Comparison of ENCODE assay signal across 8 cellular contexts in the genomic region with DNA sequence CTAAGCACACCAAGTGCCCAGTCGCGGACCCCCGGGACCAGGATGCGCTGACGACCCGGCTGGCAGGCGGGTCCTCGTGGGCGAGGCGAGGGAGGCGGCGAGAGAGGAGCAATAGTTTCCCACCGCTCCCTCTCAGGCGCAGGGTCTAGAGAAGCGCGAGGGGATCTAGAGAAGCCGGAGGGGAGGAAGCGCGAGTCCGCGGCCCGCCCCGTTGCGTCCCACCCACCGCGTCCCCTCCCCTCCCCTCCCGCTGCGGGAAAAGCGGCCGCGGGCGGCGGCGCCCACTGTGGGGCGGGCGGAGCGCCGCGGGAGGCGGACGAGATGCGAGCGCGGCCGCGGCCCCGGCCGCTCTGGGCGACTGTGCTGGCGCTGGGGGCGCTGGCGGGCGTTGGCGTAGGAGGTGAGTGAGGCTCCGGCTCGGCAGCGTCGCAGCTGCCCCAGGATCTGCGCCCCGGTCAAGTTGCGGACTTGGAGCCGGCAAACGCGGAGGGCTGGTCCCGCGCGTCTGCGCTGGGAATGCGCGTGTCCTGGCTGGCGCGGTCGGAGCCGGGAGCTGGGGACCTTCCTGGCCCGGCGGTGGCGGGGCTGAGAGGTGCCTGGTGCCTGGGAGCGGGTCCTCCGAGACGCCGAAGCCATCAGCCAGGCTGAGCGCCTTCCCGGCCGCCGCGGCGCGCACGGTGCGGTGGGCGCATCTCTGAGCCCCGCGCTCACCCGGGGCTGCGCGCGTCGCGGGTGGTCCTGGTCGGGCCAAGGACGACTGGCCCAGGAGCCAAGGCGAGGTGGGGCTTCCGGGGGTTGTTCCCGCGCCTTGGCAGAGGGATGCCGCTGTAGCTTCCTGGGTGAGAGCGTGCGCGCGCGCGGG. TPM values are rescaled to one million over a fixed set of nuclear protein-coding genes. Genes with fewer than 3 reads are reported as not detected.
DNase-seq lines count a peak whose midpoint lies in the region; ATAC-seq and TF ChIP-seq lines count a peak whose summit lies in the region.

Gene ITGB3, plus strand, starts transcription at position 287 of the 862 bp plus-strand sequence. Its CDS starts 35 bp downstream, at position 322.

- H3K9me3 ChIP-seq in lower lobe of right lung, result no peaks in the 10 kb centered on the region

- intact Hi-C loops in lower lobe of right lung (cut with DNase I), result no loop called here

- DNase-seq in DMS153 treated with DMSO at 0.1 percent for 48 hours (lab: John Stamatoyannopoulos, UW; ENCODE audit: unreplicated experiment), result peak; percentile 15
- no peak for DNase-seq in DMS153 (lab: John Stamatoyannopoulos, UW)
- DNase-seq in NCI-H2196 (lab: John Stamatoyannopoulos, UW; ENCODE audit: unreplicated experiment), result peak; percentile 79
- DNase-seq in activated CD4-positive, alpha-beta T cell treated with anti-CD3 and anti-CD28 coated beads, Interleukin-2, amount 10 ng/mL, durations not matched to agents 7 days and 5 days, result peak; percentile 62
- peak; percentile 51 to 89 for DNase-seq in dermis microvascular lymphatic vessel endothelial cell (ENCODE audit: low read depth in 2 of 2)
- peak; percentile 80 for DNase-seq in lower lobe of right lung
- peak; percentile 7 to 66 (median 13) for DNase-seq in stimulated activated CD4-positive, alpha-beta T cell treated with anti-CD3 and anti-CD28 coated beads, TNF-alpha, amount 100 ng/mL, for 24 hours (ENCODE audit: low read depth in 3 of 3)

- H3K4me1 Mint-ChIP-seq in activated CD4-positive, alpha-beta T cell treated with anti-CD3 and anti-CD28 coated beads, Interleukin-2, amount 10 ng/mL, durations not matched to agents 7 days and 5 days, result peaks cover 35% of the 10 kb centered on the region

- H3K27me3 ChIP-seq in lower lobe of right lung (ENCODE audit: low read depth), result peaks cover 19% of the 10 kb centered on the region

- H3K4me3 ChIP-seq in lower lobe of right lung, result peak within 1 kb of the TSS; percentile 74

- POLR2A ChIA-PET in activated CD4-positive, alpha-beta T cell treated with anti-CD3 and anti-CD28 coated beads, Interleukin-2, amount 10 ng/mL, durations not matched to agents 7 days and 5 days (lab: Charles Lee), result no interaction called here

- H3K27me3 Mint-ChIP-seq in activated CD4-positive, alpha-beta T cell treated with anti-CD3 and anti-CD28 coated beads, Interleukin-2, amount 10 ng/mL, durations not matched to agents 7 days and 5 days, result peaks cover 70% of the 10 kb centered on the region

- H3K9me3 Mint-ChIP-seq in activated CD4-positive, alpha-beta T cell treated with anti-CD3 and anti-CD28 coated beads, Interleukin-2, amount 10 ng/mL, durations not matched to agents 7 days and 5 days, result no peaks in the 10 kb centered on the region

- no peak within 1 kb of the TSS for H3K27ac Mint-ChIP-seq in activated CD4-positive, alpha-beta T cell treated with anti-CD3 and anti-CD28 coated beads, Interleukin-2, amount 10 ng/mL, durations not matched to agents 7 days and 5 days

- TF ChIP-seq CTCF in lower lobe of right lung (IDR thresholded peaks at IDR 0.05), result peak; percentile 40

- ATAC-seq in HG02943 (IDR thresholded peaks at IDR 0.05; ENCODE audit: low read depth, unreplicated experiment) (peak; percentile 75), lower lobe of right lung (peak; percentile 94 to 96)

- peak within 1 kb of the TSS; percentile 58 for H3K27ac ChIP-seq in lower lobe of right lung

- H3K36me3 Mint-ChIP-seq in activated CD4-positive, alpha-beta T cell treated with anti-CD3 and anti-CD28 coated beads, Interleukin-2, amount 10 ng/mL, durations not matched to agents 7 days and 5 days (ENCODE audit: low read depth), result peaks cover 2% of the 10 kb centered on the region

- peaks cover 25% of the 10 kb centered on the region for H3K4me1 ChIP-seq in lower lobe of right lung

- H3K4me3 Mint-ChIP-seq in activated CD4-positive, alpha-beta T cell treated with anti-CD3 and anti-CD28 coated beads, Interleukin-2, amount 10 ng/mL, durations not matched to agents 7 days and 5 days, result peak within 1 kb of the TSS; percentile 83

- CTCF ChIA-PET in activated CD4-positive, alpha-beta T cell treated with anti-CD3 and anti-CD28 coated beads, Interleukin-2, amount 10 ng/mL, durations not matched to agents 7 days and 5 days (lab: Charles Lee), result no interaction called here

- no peaks in the 10 kb centered on the region for H3K36me3 ChIP-seq in lower lobe of right lung

RNA-seq across cellular contexts. Expression of gene ITGB3, which starts in this region (rescaled TPM):
- total RNA-seq in activated CD4-positive, alpha-beta T cell treated with anti-CD3 and anti-CD28 coated beads, Interleukin-2, amount 10 ng/mL, durations not matched to agents 7 days and 5 days, result under 1 TPM; 0.52 to 0.98 TPM
- total RNA-seq in dermis microvascular lymphatic vessel endothelial cell, result 149 and 223 TPM in 2 replicates
- 10.5 TPM for total RNA-seq in lower lobe of right lung

Comparison
In these comparisons a context has a peak if more than half of its experiments do, and no peak if none do; other contexts are left out.
1. RNA of gene ITGB3 (total RNA-seq): 149 to 223 TPM in dermis microvascular lymphatic vessel endothelial cell; 10.5 TPM in lower lobe of right lung (single experiment) and 0.52 to 0.98 TPM in activated CD4-positive, alpha-beta T cell treated with anti-CD3 and anti-CD28 coated beads, Interleukin-2, amount 10 ng/mL, durations not matched to agents 7 days and 5 days; every median in the first group is over 10 times any median in the second.
2. Peak in DNase-seq in activated CD4-positive, alpha-beta T cell treated with anti-CD3 and anti-CD28 coated beads, Interleukin-2, amount 10 ng/mL, durations not matched to agents 7 days and 5 days; RNA of the gene not detected or under 1 TPM.